ENCODE assay signal across 19 cellular contexts in genomic region chr14:62029569-62029924, GRCh38.
DNase-seq lines count a peak whose midpoint lies in the region; ATAC-seq, FAIRE-seq and TF ChIP-seq lines count a peak whose summit lies in the region.
"Had no signal": no experiment of that assay in that cellular context is flagged by ENCODE, and none has a peak within 500 bp of the region (broad histone marks: within the 10 kb centered on the region; RNA-seq: fewer than 3 reads in every experiment).

No MANE protein-coding gene starts in this region.

- no peak overlapping the region for H3K4me3 ChIP-seq in GM12878
- no peak overlapping the region for H3K4me3 ChIP-seq in left ventricle myocardium inferior
- H3K4me3 ChIP-seq in CD8-positive, alpha-beta T cell (ENCODE audit: low read depth, low read length) = no peak overlapping the region
- H3K4me3 ChIP-seq: BLaER1, right atrium auricular region, SJSA1 had no signal

- H3K36me3 ChIP-seq in GM12878 (ENCODE audit: control insufficient read depth in 2 of 2, insufficient read depth in 2 of 2, low read length in 1 of 2) = no peaks in the 10 kb centered on the region
- H3K36me3 ChIP-seq in left ventricle myocardium inferior = no peaks in the 10 kb centered on the region
- H3K36me3 ChIP-seq in CD8-positive, alpha-beta T cell (ENCODE audit: insufficient read depth, low read length) = no peaks in the 10 kb centered on the region
- H3K36me3 ChIP-seq: BLaER1, right atrium auricular region, SJSA1 had no signal

- TF ChIP-seq RAD21 in GM12878 (IDR thresholded peaks at IDR 0.05; ENCODE audit: insufficient read depth, low read depth, low read length) = no peak

- H3K27ac Mint-ChIP-seq in MCF 10A (ENCODE audit: low read depth, unreplicated experiment) = no peak overlapping the region
- H3K27ac Mint-ChIP-seq in CD8-positive, alpha-beta T cell = no peak overlapping the region
- H3K27ac Mint-ChIP-seq: activated naive CD8-positive, alpha-beta T cell had no signal

- FAIRE-seq in GM12878 (lab: Jason Lieb, UNC) = peak; percentile 66
- FAIRE-seq: TTC549 had no signal

- H3K9ac ChIP-seq in GM12878 (ENCODE audit: control insufficient read depth, insufficient read depth, low read length) = no peak overlapping the region
- H3K9ac ChIP-seq: BLaER1 had no signal

- peak; percentile 16 for DNase-seq in GM12878 (ENCODE audit: low read depth, low spot score)
- DNase-seq in MCF 10A (ENCODE audit: unreplicated experiment) = no peak
- no peak for DNase-seq in left ventricle myocardium inferior
- DNase-seq in CD8-positive, alpha-beta T cell = no peak
- no peak for DNase-seq in cerebellar cortex (ENCODE audit: low spot score)
- DNase-seq: KG1; left colon; naive B cell; NCI-H1694; NK-92 treated with Interleukin-12 subunit alpha and Interleukin-12 subunit beta, amount 100 ng/mL, for 24 hours had no signal

- H3K4me2 ChIP-seq in GM12878 (ENCODE audit: control insufficient read depth, insufficient read depth) = peak overlapping the region; percentile 21
- H3K4me2 ChIP-seq: BLaER1 had no signal

- no peaks in the 10 kb centered on the region for H3K36me3 Mint-ChIP-seq in MCF 10A (ENCODE audit: insufficient read depth, unreplicated experiment)
- no peaks in the 10 kb centered on the region for H3K36me3 Mint-ChIP-seq in CD8-positive, alpha-beta T cell
- H3K36me3 Mint-ChIP-seq: activated naive CD8-positive, alpha-beta T cell had no signal

- H3K9me3 ChIP-seq in GM12878 (replicated peaks; ENCODE audit: control insufficient read depth, insufficient read depth, low read length) (no peaks in the 10 kb centered on the region), left ventricle myocardium inferior (replicated peaks) (peaks cover 21% of the 10 kb centered on the region)
- H3K9me3 ChIP-seq in CD8-positive, alpha-beta T cell (ENCODE audit: low read length) = no peaks in the 10 kb centered on the region
- H3K9me3 ChIP-seq: BLaER1, right atrium auricular region, SJSA1 had no signal

- no peak for TF ChIP-seq POLR2A in GM12878 (IDR thresholded peaks at IDR 0.05; ENCODE audit: low read depth, low read length)

- no peaks in the 10 kb centered on the region for H3K27me3 Mint-ChIP-seq in MCF 10A (ENCODE audit: insufficient read depth, unreplicated experiment)
- H3K27me3 Mint-ChIP-seq in CD8-positive, alpha-beta T cell (ENCODE audit: low read depth) = peaks cover 18% of the 10 kb centered on the region

- no peaks in the 10 kb centered on the region for H4K20me1 ChIP-seq in GM12878 (ENCODE audit: control insufficient read depth, insufficient read depth)
- H4K20me1 ChIP-seq: BLaER1 had no signal

- CTCF ChIA-PET in GM12878 (lab: Yijun Ruan, JAX) (interaction anchor here (0.6 to 1.8 kb wide), 5 partner anchors 10 to 86 kb away, joined by 3 to 5 read pairs (median 4); no protein-coding TSS in a partner anchor), MCF 10A (lab: Yijun Ruan, JAX) (interaction anchor here (1.3 kb wide), 1 partner anchor 23 kb away, joined by 5 read pairs; no protein-coding TSS in a partner anchor)
- CTCF ChIA-PET in CD8-positive, alpha-beta T cell (lab: Charles Lee) = no interaction called here

- no peaks in the 10 kb centered on the region for H3K4me1 Mint-ChIP-seq in MCF 10A (ENCODE audit: insufficient read depth, unreplicated experiment)
- no peaks in the 10 kb centered on the region for H3K4me1 Mint-ChIP-seq in CD8-positive, alpha-beta T cell (ENCODE audit: low read depth)
- H3K4me1 Mint-ChIP-seq: central memory CD8-positive, alpha-beta T cell had no signal

- ATAC-seq in GM18520 (IDR thresholded peaks at IDR 0.05; ENCODE audit: unreplicated experiment) (peak; percentile 63), GM21529 (IDR thresholded peaks at IDR 0.05; ENCODE audit: unreplicated experiment) (peak; percentile 62), HG03066 (IDR thresholded peaks at IDR 0.05; ENCODE audit: low read depth, unreplicated experiment) (peak; percentile 52), GM12878 (peak; percentile 72)
- no peak for ATAC-seq in CD8-positive, alpha-beta T cell
- ATAC-seq: left colon had no signal

- TF ChIP-seq EP300 in GM12878 (IDR thresholded peaks at IDR 0.05; ENCODE audit: borderline replicate concordance in 1 of 2, control insufficient read depth in 1 of 2, low read depth in 2 of 2, low read length in 2 of 2) = no peak

- in situ Hi-C loops in GM12878 (cut with MboI) = no loop called here

- H3K4me1 ChIP-seq in GM12878 (ENCODE audit: control insufficient read depth, insufficient read depth, low read length) (peaks cover 21% of the 10 kb centered on the region), left ventricle myocardium inferior (no peaks in the 10 kb centered on the region)
- H3K4me1 ChIP-seq in CD8-positive, alpha-beta T cell (ENCODE audit: insufficient read depth, low read length) = no peaks in the 10 kb centered on the region
- H3K4me1 ChIP-seq: right atrium auricular region, SJSA1 had no signal

- POLR2A ChIA-PET in GM12878 (lab: Charles Lee) (no interaction called here), MCF 10A (lab: Yijun Ruan, JAX) (no interaction called here)
- POLR2A ChIA-PET in CD8-positive, alpha-beta T cell (lab: Charles Lee) = no interaction called here

- no peak overlapping the region for H3K4me3 Mint-ChIP-seq in MCF 10A (ENCODE audit: unreplicated experiment)
- H3K4me3 Mint-ChIP-seq in CD8-positive, alpha-beta T cell = no peak overlapping the region
- H3K4me3 Mint-ChIP-seq: activated naive CD8-positive, alpha-beta T cell; central memory CD8-positive, alpha-beta T cell had no signal

- H3K79me2 ChIP-seq in GM12878 (ENCODE audit: control insufficient read depth, insufficient read depth, low read length) = no peaks in the 10 kb centered on the region

- WGBS in GM12878 (ENCODE audit: insufficient coverage, insufficient replicate concordance, low lambda C conversion rate, missing lambda C conversion rate) = 0% methylated on average over 1 of the region's 2 CpGs

- H3K27me3 ChIP-seq in GM12878 (replicated peaks in 1 of 2; ENCODE audit: control insufficient read depth in 2 of 2, insufficient read depth in 2 of 2, low read length in 1 of 2) (no peaks in the 10 kb centered on the region), left ventricle myocardium inferior (ENCODE audit: low read depth) (peaks cover 2% of the 10 kb centered on the region)
- no peaks in the 10 kb centered on the region for H3K27me3 ChIP-seq in CD8-positive, alpha-beta T cell (ENCODE audit: insufficient read depth, low read length)
- H3K27me3 ChIP-seq: BLaER1, right atrium auricular region, SJSA1 had no signal

- BruUV-seq in GM12878 (replicated peaks; lab: Mats Ljungman, UMichigan) (no TSS peak), MCF 10A (replicated peaks; lab: Mats Ljungman, UMichigan) (no TSS peak)

- RAD21 ChIA-PET in GM12878 (lab: Charles Lee; ENCODE audit: unreplicated experiment) = interaction anchor here (2.5 to 4.0 kb wide), 2 partner anchors 49 to 86 kb away, joined by 8 to 23 read pairs; no protein-coding TSS in a partner anchor

- intact Hi-C loops in GM12878 (cut with micrococcal nuclease; ENCODE audit: unreplicated experiment) (no loop called here), MCF 10A (cut with micrococcal nuclease) (no loop called here), left ventricle myocardium inferior (cut with micrococcal nuclease) (no loop called here)
- intact Hi-C loops in CD8-positive, alpha-beta T cell (cut with DNase I, micrococcal nuclease) = no loop called here

- no peak overlapping the region for H2AFZ ChIP-seq in GM12878 (ENCODE audit: control insufficient read depth, low read depth, low read length)

- SMC1A ChIA-PET in GM12878 (lab: Charles Lee; ENCODE audit: uncharacterized antibody, unreplicated experiment) = interaction anchor here (0.6 to 3.7 kb wide), 5 partner anchors 43 to 177 kb away, joined by 3 to 26 read pairs (median 6); no protein-coding TSS in a partner anchor

- H3K9me3 Mint-ChIP-seq in MCF 10A (ENCODE audit: unreplicated experiment) = peaks cover 7% of the 10 kb centered on the region
- peaks cover 9% of the 10 kb centered on the region for H3K9me3 Mint-ChIP-seq in CD8-positive, alpha-beta T cell
- H3K9me3 Mint-ChIP-seq: central memory CD8-positive, alpha-beta T cell had no signal

- no peak overlapping the region for H3K27ac ChIP-seq in GM12878 (ENCODE audit: control insufficient read depth, insufficient read depth)
- no peak overlapping the region for H3K27ac ChIP-seq in left ventricle myocardium inferior (replicated peaks)
- no peak overlapping the region for H3K27ac ChIP-seq in CD8-positive, alpha-beta T cell (ENCODE audit: low read depth, low read length)
- H3K27ac ChIP-seq: BLaER1, right atrium auricular region, SJSA1 had no signal

- TF ChIP-seq CTCF in GM12878 (IDR thresholded peaks at IDR 0.05 in 2 of 3, conservative IDR thresholded peaks at IDR 0.05 in 1 of 3; ENCODE audit: control insufficient read depth in 2 of 3, extremely low read depth in 1 of 3, insufficient read depth in 1 of 3, low read depth in 3 of 3, low read length in 3 of 3) (no peak), MCF 10A (IDR thresholded peaks at IDR 0.05; ENCODE audit: unreplicated experiment) (no peak), left ventricle myocardium inferior (IDR thresholded peaks at IDR 0.05; ENCODE audit: borderline replicate concordance) (no peak)
- TF ChIP-seq CTCF in CD8-positive, alpha-beta T cell (IDR thresholded peaks at IDR 0.05) = no peak

TF ChIP-seq in GM12878, 131 proteins besides CTCF, POLR2A, EP300 and RAD21 (continues in another document):
- TF ChIP-seq CBX3 (IDR thresholded peaks at IDR 0.05; ENCODE audit: borderline replicate concordance, low read depth) (no peak), MTA2 (IDR thresholded peaks at IDR 0.05; ENCODE audit: low read depth) (no peak), TCF3 (IDR thresholded peaks at IDR 0.05; ENCODE audit: borderline replicate concordance, insufficient read depth, low read depth, low read length) (no peak), SIX5 (IDR thresholded peaks at IDR 0.05; ENCODE audit: low read depth, low read length, severe bottlenecking) (no peak), MYC (IDR thresholded peaks at IDR 0.05; ENCODE audit: insufficient read depth, insufficient read length, insufficient replicate concordance, low read length, severe bottlenecking) (no peak), RUNX3 (IDR thresholded peaks at IDR 0.05; ENCODE audit: low read length) (peak; percentile 52; the same call in 1 of the 2 replicates), FOS (IDR thresholded peaks at IDR 0.05; ENCODE audit: borderline replicate concordance, extremely low read depth, insufficient read length) (no peak), STAT1 (conservative IDR thresholded peaks at IDR 0.05) (no peak), TBL1XR1 (IDR thresholded peaks at IDR 0.05; ENCODE audit: low read depth, low read length) (no peak), CBFB (IDR thresholded peaks at IDR 0.05; ENCODE audit: low read depth) (no peak)
